In the genomic region with DNA sequence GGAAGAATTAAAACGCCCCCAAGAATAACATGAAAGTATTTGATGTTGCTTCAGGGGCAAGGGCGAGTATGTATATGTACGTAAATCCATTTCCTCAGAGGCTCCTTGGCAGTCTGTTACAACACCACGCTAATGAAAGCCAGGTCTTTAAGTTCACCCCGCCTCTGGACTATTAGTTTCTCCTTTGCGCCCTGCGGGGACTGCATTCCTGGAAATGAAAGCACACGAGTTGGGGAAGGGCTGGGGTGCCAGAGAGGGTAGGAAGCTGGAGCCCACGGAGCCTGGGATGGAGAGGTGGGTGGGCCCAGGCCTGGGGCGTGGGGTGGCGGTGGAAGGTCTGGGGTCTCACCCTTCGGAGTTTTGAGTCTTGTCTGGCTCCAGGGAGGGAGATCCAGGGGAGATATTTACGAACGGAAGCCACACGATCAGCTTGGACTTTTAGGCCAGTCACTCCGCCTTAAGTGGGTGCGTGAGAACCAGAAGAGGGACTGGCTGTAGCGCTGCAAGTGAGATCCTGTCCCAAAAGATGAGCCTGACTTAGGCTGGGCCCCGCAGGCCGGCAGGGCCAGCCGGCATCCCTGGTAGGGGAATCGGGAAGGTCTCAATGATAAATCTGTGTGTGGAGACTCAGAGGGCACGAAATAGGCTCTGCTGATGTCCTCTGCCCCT, we compare ENCODE assay signal across 8 cellular contexts.
A peak's percentile ranks its signal among the peaks of the same experiment; 100 is the strongest.
DNase-seq lines count a peak whose midpoint lies in the region; TF ChIP-seq lines count a peak whose summit lies in the region.

No MANE protein-coding gene starts in this region.

- 0 out of 20 replicates have a peak overlapping the region, but pooled peaks of 2 of the 10 experiments have one; percentile 88 to 91 for H3K4me3 ChIP-seq in BLaER1 treated with 17β-estradiol and CSF1 and Interleukin-3, amounts not matched to agents 10 nM and 100 nM
- H3K4me3 ChIP-seq in neutrophil (ENCODE audit: low read depth in 1 of 2, low read length in 1 of 2) (peak overlapping the region; percentile 85 to 98), brain microvascular endothelial cell (ENCODE audit: low read depth, low read length) (no peak overlapping the region)

- H3K27ac ChIP-seq in BLaER1 treated with 17β-estradiol and CSF1 and Interleukin-3, amounts not matched to agents 10 nM and 100 nM, result peak overlapping the region in 4 of 11 experiments; percentile 93 to 99 (median 98); a peak in 3 of 22 replicates
- peak overlapping the region; percentile 94 for H3K27ac ChIP-seq in neutrophil
- no peak overlapping the region for H3K27ac ChIP-seq in brain microvascular endothelial cell

- peak overlapping the region in 3 of 11 experiments; percentile 97 to 99 (median 98); a peak in 5 of 22 replicates for H3K9ac ChIP-seq in BLaER1 treated with 17β-estradiol and CSF1 and Interleukin-3, amounts not matched to agents 10 nM and 100 nM

- TF ChIP-seq CTCF in neutrophil (IDR thresholded peaks at IDR 0.05) (no peak), brain microvascular endothelial cell (IDR thresholded peaks at IDR 0.05; ENCODE audit: low read depth, low read length, missing control alignments) (no peak)

- H4K20me1 ChIP-seq in BLaER1 treated with 17β-estradiol and CSF1 and Interleukin-3, amounts not matched to agents 10 nM and 100 nM, result peaks cover 0 to 17% (median 5%) of the 10 kb centered on the region in 11 experiments; a peak in 8 of 22 replicates

- in situ Hi-C loops in brain microvascular endothelial cell (cut with HindIII; ENCODE audit: low pct_ligation_motif_present, low sequenced_read_pairs), result no loop called here

- no peaks in the 10 kb centered on the region for H3K9me3 ChIP-seq in BLaER1 treated with 17β-estradiol and CSF1 and Interleukin-3, amounts not matched to agents 10 nM and 100 nM (replicated peaks in 1 of 11)
- no peaks in the 10 kb centered on the region for H3K9me3 ChIP-seq in neutrophil

- H3K4me2 ChIP-seq in BLaER1 treated with 17β-estradiol and CSF1 and Interleukin-3, amounts not matched to agents 10 nM and 100 nM, result peak overlapping the region in 9 of 11 experiments; percentile 71 to 98 (median 84); a peak in 13 of 22 replicates

- H3K27me3 ChIP-seq in BLaER1 treated with 17β-estradiol and CSF1 and Interleukin-3, amounts not matched to agents 10 nM and 100 nM, result peaks cover 0 to 4% (median 0%) of the 10 kb centered on the region in 11 experiments; a peak in 2 of 22 replicates
- H3K27me3 ChIP-seq in neutrophil (no peaks in the 10 kb centered on the region), brain microvascular endothelial cell (replicated peaks) (no peaks in the 10 kb centered on the region)

- H3K36me3 ChIP-seq in BLaER1 treated with 17β-estradiol and CSF1 and Interleukin-3, amounts not matched to agents 10 nM and 100 nM, result no peaks in the 10 kb centered on the region
- H3K36me3 ChIP-seq in neutrophil (no peaks in the 10 kb centered on the region), brain microvascular endothelial cell (replicated peaks) (no peaks in the 10 kb centered on the region)

- H3K4me1 ChIP-seq in BLaER1 treated with 17β-estradiol and CSF1 and Interleukin-3, amounts not matched to agents 10 nM and 100 nM, result peaks cover 18 to 36% (median 25%) of the 10 kb centered on the region in 10 experiments
- H3K4me1 ChIP-seq in neutrophil (ENCODE audit: control insufficient read depth in 1 of 2, insufficient read depth in 1 of 2, low read depth in 1 of 2, low read length in 1 of 2), result peaks cover 46 to 47% of the 10 kb centered on the region in 2 experiments

- DNase-seq in NCI-H69 (lab: John Stamatoyannopoulos, UW) (peak; percentile 6), fibroblast of gingiva (ENCODE audit: low read depth) (peak; percentile 99), brain microvascular endothelial cell (no peak), germinal center (ENCODE audit: low spot score) (no peak), DMS53 (lab: John Stamatoyannopoulos, UW) (no peak)
- no peak for DNase-seq in activated effector memory CD4-positive, alpha-beta T cell treated with Interleukin-2 at 50 U/mL for 16 hours

Comparison
In these comparisons a context has a peak if more than half of its experiments do, and no peak if none do; other contexts are left out.
1. DNase-seq: peak in NCI-H69 (single experiment) and fibroblast of gingiva (single experiment); none in activated effector memory CD4-positive, alpha-beta T cell treated with Interleukin-2 at 50 U/mL for 16 hours (single experiment), brain microvascular endothelial cell (single experiment), germinal center (single experiment) and DMS53 (single experiment).